25 cellular contexts compared by ENCODE assay signal in genomic region chr20:5188736-5189135, GRCh38.
DNase-seq lines count a peak whose midpoint lies in the region; ATAC-seq, FAIRE-seq and TF ChIP-seq lines count a peak whose summit lies in the region.
"Had no signal": no experiment of that assay in that cellular context is flagged by ENCODE, and none has a peak within 500 bp of the region (broad histone marks: within the 10 kb centered on the region; RNA-seq: fewer than 3 reads in every experiment).

No MANE protein-coding gene starts in this region.

- CTCF ChIA-PET in H1 (lab: Charles Lee; ENCODE audit: partially characterized antibody), result interaction anchor here (1.4 to 4.3 kb wide), 2 partner anchors 17 to 73 kb away, joined by 5 to 14 read pairs; no protein-coding TSS in a partner anchor

- H4K5ac ChIP-seq in H9 (ENCODE audit: insufficient read length, low read depth, low read length) (no peak overlapping the region), H1 (ENCODE audit: insufficient read length, low read depth, low read length) (no peak overlapping the region)

- no peak overlapping the region for H2BK120ac ChIP-seq in H9 (ENCODE audit: low read depth, low read length, poor library complexity, severe bottlenecking)
- H2BK120ac ChIP-seq in H1 (replicated peaks; ENCODE audit: low read depth, low read length), result no peak overlapping the region
- H2BK120ac ChIP-seq in neuronal stem cell (ENCODE audit: low read depth, low read length), result no peak overlapping the region

- H2BK20ac ChIP-seq in H9 (ENCODE audit: low read depth, low read length, poor library complexity, severe bottlenecking), result no peak overlapping the region
- no peak overlapping the region for H2BK20ac ChIP-seq in H1 (ENCODE audit: low read length)

- no peak overlapping the region for H3K4me3 ChIP-seq in H1 (ENCODE audit: extremely low read depth in 1 of 4, insufficient read depth in 2 of 4, low read depth in 3 of 4, low read length in 4 of 4)
- no peak overlapping the region for H3K4me3 ChIP-seq in neuronal stem cell (ENCODE audit: low read length in 2 of 2)
- H3K4me3 ChIP-seq: SK-N-MC had no signal

- H3K79me2 ChIP-seq in H9 (ENCODE audit: insufficient read depth, low read length), result no peaks in the 10 kb centered on the region
- no peaks in the 10 kb centered on the region for H3K79me2 ChIP-seq in H1 (ENCODE audit: control insufficient read depth in 1 of 2, insufficient read depth in 2 of 2, low read length in 2 of 2)

- peak overlapping the region; percentile 69 for H3K27ac Mint-ChIP-seq in activated T-cell treated with anti-CD3 and anti-CD28 coated beads, Interleukin-2, amount 50 U/mL, for 24 hours
- peak overlapping the region in 2 of 3 experiments; percentile 35 to 91; a peak in 4 of 7 replicates for H3K27ac Mint-ChIP-seq in H9

- no peaks in the 10 kb centered on the region for H3K27me3 Mint-ChIP-seq in activated T-cell treated with anti-CD3 and anti-CD28 coated beads, Interleukin-2, amount 50 U/mL, for 24 hours
- no peaks in the 10 kb centered on the region for H3K27me3 Mint-ChIP-seq in activated T-cell treated with anti-CD3 and anti-CD28 coated beads, Interleukin-2, amount 50 U/mL, for 4 hours (ENCODE audit: low read depth)
- H3K27me3 Mint-ChIP-seq in H9 (ENCODE audit: low read depth), result no peaks in the 10 kb centered on the region

- H3K18ac ChIP-seq in H9 (ENCODE audit: insufficient read length, low read depth, low read length) (no peak overlapping the region), H1 (ENCODE audit: extremely low read depth, low read length) (no peak overlapping the region), neuronal stem cell (ENCODE audit: low read length) (no peak overlapping the region)

- peaks cover 0 to 21% (median 8%) of the 10 kb centered on the region in 4 experiments; a peak in 7 of 8 replicates for H3K36me3 ChIP-seq in H1 (ENCODE audit: control insufficient read depth in 2 of 4, insufficient read depth in 4 of 4, low read length in 3 of 4)
- H3K36me3 ChIP-seq in neuronal stem cell (replicated peaks in 1 of 2; ENCODE audit: control insufficient read depth in 2 of 2, insufficient read depth in 2 of 2, low read length in 2 of 2), result peaks cover 24 to 95% of the 10 kb centered on the region in 2 donors

- POLR2A ChIA-PET in H1 (lab: Charles Lee; ENCODE audit: partially characterized antibody), result interaction anchor here (0.8 to 3.0 kb wide), 2 partner anchors 70 to 73 kb away, joined by 3 to 10 read pairs; no protein-coding TSS in a partner anchor

- H4K20me1 ChIP-seq in H9 (ENCODE audit: control insufficient read depth, insufficient read depth, insufficient read length), result no peaks in the 10 kb centered on the region
- peaks cover 1 to 3% of the 10 kb centered on the region in 2 experiments for H4K20me1 ChIP-seq in H1 (replicated peaks in 1 of 2; ENCODE audit: control insufficient read depth in 1 of 2, insufficient read depth in 2 of 2, low read length in 2 of 2)

- no peaks in the 10 kb centered on the region for H3K4me1 ChIP-seq in H9 (ENCODE audit: insufficient read depth, low read length)
- H3K4me1 ChIP-seq in H1 (replicated peaks in 1 of 4; ENCODE audit: control insufficient read depth in 3 of 4, insufficient read depth in 4 of 4, low read length in 3 of 4), result peaks cover 0 to 4% (median 0%) of the 10 kb centered on the region in 4 experiments; a peak in 3 of 7 replicates
- H3K4me1 ChIP-seq in neuronal stem cell (ENCODE audit: control insufficient read depth in 2 of 2, insufficient read depth in 1 of 2, low read depth in 1 of 2, low read length in 2 of 2), result peaks cover 12 to 20% of the 10 kb centered on the region in 2 donors
- H3K4me1 ChIP-seq: BE2C had no signal

- H3K4me3 Mint-ChIP-seq in activated T-cell treated with anti-CD3 and anti-CD28 coated beads, Interleukin-2, amount 50 U/mL, for 24 hours, result no peak overlapping the region
- no peak overlapping the region for H3K4me3 Mint-ChIP-seq in activated T-cell treated with anti-CD3 and anti-CD28 coated beads, Interleukin-2, amount 50 U/mL, for 4 hours
- H3K4me3 Mint-ChIP-seq in H9, result no peak overlapping the region; a peak in 2 of 5 replicates
- H3K4me3 Mint-ChIP-seq: CD14-positive monocyte had no signal

- H3K27me3 ChIP-seq in H9 (ENCODE audit: insufficient read depth, low read length) (no peaks in the 10 kb centered on the region), H1 (replicated peaks in 1 of 4; ENCODE audit: control insufficient read depth in 3 of 4, extremely low read depth in 1 of 4, insufficient read depth in 3 of 4, low read length in 3 of 4) (no peaks in the 10 kb centered on the region), neuronal stem cell (ENCODE audit: control insufficient read depth in 3 of 3, insufficient read depth in 3 of 3, low read depth in 1 of 3, low read length in 3 of 3) (no peaks in the 10 kb centered on the region)
- H3K27me3 ChIP-seq: BE2C had no signal

- H2AK5ac ChIP-seq in H9 (ENCODE audit: insufficient read length, low read length) (no peak overlapping the region), H1 (ENCODE audit: low read depth, low read length) (no peak overlapping the region), neuronal stem cell (ENCODE audit: low read depth, low read length) (no peak overlapping the region)

- H3K9me3 ChIP-seq in H9 (ENCODE audit: control insufficient read depth, low read depth, low read length) (no peaks in the 10 kb centered on the region), H1 (ENCODE audit: insufficient read depth in 2 of 2, low read depth in 1 of 2, low read length in 1 of 2) (no peaks in the 10 kb centered on the region), neuronal stem cell (replicated peaks in 1 of 2; ENCODE audit: control insufficient read depth in 2 of 2, insufficient read depth in 1 of 2, low read depth in 1 of 2, low read length in 2 of 2) (no peaks in the 10 kb centered on the region)
- H3K9me3 ChIP-seq: BE2C had no signal

- H3K27ac ChIP-seq in H9 (ENCODE audit: insufficient read length, low read depth, low read length) (no peak overlapping the region), H1 (ENCODE audit: low read depth, low read length) (no peak overlapping the region), neuronal stem cell (replicated peaks; ENCODE audit: low read length) (peak overlapping the region; percentile 54)
- H3K27ac ChIP-seq: HL-60, SK-N-MC had no signal

- peak; percentile 45 for FAIRE-seq in H1 (lab: Jason Lieb, UNC)
- FAIRE-seq: RCC 7860 had no signal

- no peak overlapping the region for H2BK12ac ChIP-seq in H9 (ENCODE audit: insufficient read length, low read depth, low read length)
- no peak overlapping the region for H2BK12ac ChIP-seq in H1 (ENCODE audit: low read depth, low read length)
- no peak overlapping the region for H2BK12ac ChIP-seq in neuronal stem cell (ENCODE audit: low read length)

- no peak for DNase-seq in activated T-cell treated with anti-CD3 and anti-CD28 coated beads, Interleukin-2, amount 50 U/mL, for 24 hours
- no peak for DNase-seq in activated T-cell treated with anti-CD3 and anti-CD28 coated beads, Interleukin-2, amount 50 U/mL, for 4 hours
- DNase-seq in H9 (no peak), H1 (ENCODE audit: low read depth in 1 of 2, low spot score in 2 of 2) (no peak), neuronal stem cell (ENCODE audit: low spot score) (peak; percentile 47), NCI-H2029 treated with DMSO at 0.1 percent for 48 hours (lab: John Stamatoyannopoulos, UW) (no peak), left colon (no peak)
- DNase-seq: 8988T, ACHN, BE2C, GOT3, Karpas-422, NCI-H1092 treated with DMSO at 0.1 percent for 48 hours, NCI-H1436, NCI-H187 treated with DMSO at 0.1 percent for 48 hours, NCI-H446, NCI-H524 treated with DMSO at 0.1 percent for 48 hours, NCI-H774, SIG-M5 had no signal

- H2BK15ac ChIP-seq in H9 (ENCODE audit: low read depth, low read length), result no peak overlapping the region
- no peak overlapping the region for H2BK15ac ChIP-seq in H1 (ENCODE audit: low read length)
- H2BK15ac ChIP-seq in neuronal stem cell (ENCODE audit: low read length), result no peak overlapping the region

- no peak overlapping the region for H3T11ph ChIP-seq in H9 (ENCODE audit: low read length)

- peaks cover 76% of the 10 kb centered on the region for H3K36me3 Mint-ChIP-seq in activated T-cell treated with anti-CD3 and anti-CD28 coated beads, Interleukin-2, amount 50 U/mL, for 24 hours (ENCODE audit: low read depth)
- peaks cover 22% of the 10 kb centered on the region for H3K36me3 Mint-ChIP-seq in activated T-cell treated with anti-CD3 and anti-CD28 coated beads, Interleukin-2, amount 50 U/mL, for 4 hours (ENCODE audit: insufficient read depth)
- peaks cover 10 to 51% (median 38%) of the 10 kb centered on the region in 3 experiments; a peak in 6 of 7 replicates for H3K36me3 Mint-ChIP-seq in H9 (ENCODE audit: insufficient read depth in 1 of 3, low read depth in 3 of 3)

- H3K4ac ChIP-seq in H9 (ENCODE audit: low read depth, low read length), result no peak overlapping the region
- no peak overlapping the region for H3K4ac ChIP-seq in H1 (replicated peaks; ENCODE audit: insufficient read length, low read depth, low read length)
- no peak overlapping the region for H3K4ac ChIP-seq in neuronal stem cell (ENCODE audit: low read length)

- H4K91ac ChIP-seq in H9 (ENCODE audit: insufficient read length, low read depth, low read length) (no peak overlapping the region), H1 (replicated peaks; ENCODE audit: insufficient read length, low read length) (no peak overlapping the region), neuronal stem cell (ENCODE audit: low read depth, low read length, poor library complexity) (no peak overlapping the region)

- no CpG with 5 or more reads among the region's 7 CpGs for WGBS in H9 (ENCODE audit: extremely low coverage, insufficient read length, low lambda C conversion rate)
- 81% methylated on average over 7 of the region's 7 CpGs; no CpG with 5 or more reads in 1 of the 2 experiments for WGBS in H1 (ENCODE audit: extremely low coverage in 1 of 2, insufficient coverage in 1 of 2, insufficient read length in 1 of 2, insufficient replicate concordance in 2 of 2, low coverage in 1 of 2, low lambda C conversion rate in 2 of 2, missing lambda C conversion rate in 1 of 2), 2 experiments
- no CpG with 5 or more reads among the region's 7 CpGs for WGBS in neuronal stem cell (ENCODE audit: extremely low coverage in 2 of 2, insufficient read length in 2 of 2, insufficient replicate concordance in 1 of 2), 2 donors

- H2AFZ ChIP-seq in H9 (ENCODE audit: low read length) (no peak overlapping the region), H1 (ENCODE audit: low read length) (no peak overlapping the region), neuronal stem cell (ENCODE audit: low read length) (no peak overlapping the region)

- intact Hi-C loops in left colon (cut with DNase I, micrococcal nuclease), result loop anchor here in 1 of 2 donors (10.0 kb wide), 1 partner anchor 54 kb away; no protein-coding TSS in a partner anchor

- H3K4me2 ChIP-seq in H9 (ENCODE audit: insufficient read depth, insufficient read length, low read length) (no peak overlapping the region), H1 (ENCODE audit: insufficient read depth in 1 of 2, low read depth in 2 of 2, low read length in 2 of 2) (no peak overlapping the region), neuronal stem cell (ENCODE audit: insufficient read depth, low read length, poor library complexity, severe bottlenecking) (peak overlapping the region; percentile 30)

- no peak overlapping the region for H3K9ac ChIP-seq in H9 (ENCODE audit: extremely low read depth, insufficient read length, low read length)
- no peak overlapping the region for H3K9ac ChIP-seq in H1 (replicated peaks in 1 of 4; ENCODE audit: extremely low read depth in 1 of 4, low read depth in 3 of 4, low read length in 3 of 4)
- H3K9ac ChIP-seq in neuronal stem cell (ENCODE audit: low read depth, low read length, poor library complexity), result no peak overlapping the region

- H3K14ac ChIP-seq in H9 (ENCODE audit: insufficient read depth, low read length) (no peak overlapping the region), H1 (ENCODE audit: insufficient read length) (no peak overlapping the region), neuronal stem cell (ENCODE audit: low read length) (no peak overlapping the region)

- no peaks in the 10 kb centered on the region for H3K9me3 Mint-ChIP-seq in activated T-cell treated with anti-CD3 and anti-CD28 coated beads, Interleukin-2, amount 50 U/mL, for 24 hours
- no peaks in the 10 kb centered on the region for H3K9me3 Mint-ChIP-seq in activated T-cell treated with anti-CD3 and anti-CD28 coated beads, Interleukin-2, amount 50 U/mL, for 4 hours
- H3K9me3 Mint-ChIP-seq in H9, result no peaks in the 10 kb centered on the region
- H3K9me3 Mint-ChIP-seq: CD14-positive monocyte had no signal

- H3K23ac ChIP-seq in H9 (ENCODE audit: insufficient read length, low read depth, low read length), result no peak overlapping the region
- H3K23ac ChIP-seq in H1 (ENCODE audit: insufficient read length), result no peak overlapping the region
- no peak overlapping the region for H3K23ac ChIP-seq in neuronal stem cell (ENCODE audit: low read depth, low read length, poor library complexity)

- TF ChIP-seq EP300 in H1 (IDR thresholded peaks at IDR 0.05; ENCODE audit: borderline replicate concordance in 1 of 2, low read depth in 2 of 2, low read length in 2 of 2), result no peak

- H3K4me1 Mint-ChIP-seq in activated T-cell treated with anti-CD3 and anti-CD28 coated beads, Interleukin-2, amount 50 U/mL, for 24 hours (ENCODE audit: low read depth), result peaks cover 19% of the 10 kb centered on the region
- peaks cover 4% of the 10 kb centered on the region for H3K4me1 Mint-ChIP-seq in activated T-cell treated with anti-CD3 and anti-CD28 coated beads, Interleukin-2, amount 50 U/mL, for 4 hours (ENCODE audit: low read depth)
- peaks cover 15 to 23% of the 10 kb centered on the region in 2 experiments for H3K4me1 Mint-ChIP-seq in H9

- ATAC-seq in activated T-cell treated with anti-CD3 and anti-CD28 coated beads, Interleukin-2, amount 50 U/mL, for 4 hours, result no peak
- ATAC-seq in GM19324 (IDR thresholded peaks at IDR 0.05; ENCODE audit: low FRiP score, unreplicated experiment), result no peak
- no peak for ATAC-seq in left colon
- ATAC-seq: HCT116 had no signal

- TF ChIP-seq CTCF in H9 (conservative IDR thresholded peaks at IDR 0.05), result no peak
- no peak for TF ChIP-seq CTCF in H1 (IDR thresholded peaks at IDR 0.05; ENCODE audit: control extremely low read depth in 1 of 3, insufficient read depth in 1 of 3, low read depth in 1 of 3, low read length in 3 of 3)

- no peaks in the 10 kb centered on the region for H3K79me1 ChIP-seq in H9 (ENCODE audit: insufficient read depth, low read depth, low read length, poor library complexity, severe bottlenecking)
- no peaks in the 10 kb centered on the region for H3K79me1 ChIP-seq in H1 (ENCODE audit: low read depth, low read length)
- peaks cover 2% of the 10 kb centered on the region for H3K79me1 ChIP-seq in neuronal stem cell (ENCODE audit: low read depth, low read length)

- no peak overlapping the region for H3K56ac ChIP-seq in H9 (ENCODE audit: insufficient read length, low read depth, low read length)
- H3K56ac ChIP-seq in H1 (replicated peaks; ENCODE audit: insufficient read length, low read depth, low read length), result no peak overlapping the region

- H2BK5ac ChIP-seq in H9 (ENCODE audit: insufficient read length, low read length) (no peak overlapping the region), H1 (ENCODE audit: low read depth, low read length) (no peak overlapping the region), neuronal stem cell (ENCODE audit: low read length) (no peak overlapping the region)

- H3K23me2 ChIP-seq in H9 (ENCODE audit: insufficient read length, low read depth, low read length, poor library complexity, severe bottlenecking) (no peaks in the 10 kb centered on the region), H1 (ENCODE audit: low read depth, low read length) (no peaks in the 10 kb centered on the region)

- H4K8ac ChIP-seq in H9 (replicated peaks; ENCODE audit: insufficient read length, low read depth, low read length), result no peak overlapping the region
- H4K8ac ChIP-seq in H1 (ENCODE audit: extremely low read depth, insufficient read depth, low read length), result no peak overlapping the region
- H4K8ac ChIP-seq in neuronal stem cell (ENCODE audit: low read depth, low read length), result no peak overlapping the region

- no peak for TF ChIP-seq POLR2A in H1 (IDR thresholded peaks at IDR 0.05; ENCODE audit: control extremely low read depth in 1 of 2, low read depth in 2 of 2, low read length in 2 of 2)

- TF ChIP-seq RAD21 in H1 (IDR thresholded peaks at IDR 0.05 in 1 of 2, conservative IDR thresholded peaks at IDR 0.05 in 1 of 2; ENCODE audit: low read depth in 2 of 2, low read length in 2 of 2), result no peak
